Comparison of ENCODE assay signal across 1 cellular context in genomic region chr3:174094671-174095070, GRCh38.
TF ChIP-seq lines count a peak whose summit lies in the region.

No MANE protein-coding gene starts in this region.

TF ChIP-seq in H1, 55 proteins besides CTCF, POLR2A, EP300 and RAD21:
- TF ChIP-seq MAX (IDR thresholded peaks at IDR 0.05) (no peak), SUZ12 (IDR thresholded peaks at IDR 0.05; ENCODE audit: low read length) (no peak), KDM5A (IDR thresholded peaks at IDR 0.05; ENCODE audit: low read length) (no peak), RFX5 (IDR thresholded peaks at IDR 0.05; ENCODE audit: borderline replicate concordance, low read depth, low read length) (no peak), SAP30 (IDR thresholded peaks at IDR 0.05; ENCODE audit: insufficient read depth, insufficient replicate concordance, low read length) (no peak), CHD2 (IDR thresholded peaks at IDR 0.05; ENCODE audit: low read length) (no peak), PHF8 (conservative IDR thresholded peaks at IDR 0.05; ENCODE audit: low read depth, low read length) (no peak), ASH2L (IDR thresholded peaks at IDR 0.05; ENCODE audit: low read length) (no peak), TAF7 (optimal IDR thresholded peaks at IDR 0.05; ENCODE audit: borderline replicate concordance, low read depth, low read length) (no peak), RNF2 (IDR thresholded peaks at IDR 0.05; ENCODE audit: borderline replicate concordance, low read depth, low read length, missing control alignments, poor library complexity, severe bottlenecking) (no peak), CTBP2 (IDR thresholded peaks at IDR 0.05; ENCODE audit: borderline replicate concordance, insufficient read depth, insufficient read length, low read length) (no peak)
